19 cellular contexts compared by ENCODE assay signal in genomic region chr1:198865288-198865687, GRCh38.
A peak's percentile ranks its signal among the peaks of the same experiment; 100 is the strongest.
DNase-seq lines count a peak whose midpoint lies in the region; ATAC-seq and TF ChIP-seq lines count a peak whose summit lies in the region.
"Had no signal": no experiment of that assay in that cellular context is flagged by ENCODE, and none has a peak within 500 bp of the region (broad histone marks: within the 10 kb centered on the region; RNA-seq: fewer than 3 reads in every experiment).

No MANE protein-coding gene starts in this region.

- peak; percentile 48 for ATAC-seq in Right ventricle myocardium superior (ENCODE audit: poor library complexity)
- no peak for ATAC-seq in right cardiac atrium
- ATAC-seq in psoas muscle: no peak
- no peak for ATAC-seq in GM21825 (IDR thresholded peaks at IDR 0.05; ENCODE audit: unreplicated experiment)
- ATAC-seq: A549 had no signal

- DNase-seq in Right ventricle myocardium superior (no peak), right cardiac atrium (no peak), chondrocyte (ENCODE audit: low spot score) (no peak), psoas muscle (no peak), superior temporal gyrus (ENCODE audit: extremely low spot score) (no peak), WERI-Rb-1 (no peak)
- DNase-seq: AML-193; Caco-2; CD4-positive, alpha-beta T cell; DMS153; DMS79; GDM1; GM23248 had no signal

- no peaks in the 10 kb centered on the region for H3K27me3 Mint-ChIP-seq in chondrocyte (ENCODE audit: low read depth)
- H3K27me3 Mint-ChIP-seq: CD4-positive, alpha-beta T cell had no signal

- peak overlapping the region; percentile 37 for H3K27ac Mint-ChIP-seq in chondrocyte (ENCODE audit: unreplicated experiment)
- H3K27ac Mint-ChIP-seq: CD4-positive, alpha-beta T cell had no signal

- no peaks in the 10 kb centered on the region for H3K4me1 ChIP-seq in right cardiac atrium (ENCODE audit: control insufficient read depth, insufficient read depth, low read length)
- peaks cover 10% of the 10 kb centered on the region for H3K4me1 ChIP-seq in psoas muscle
- H3K4me1 ChIP-seq: A549, Caco-2 had no signal

- H3K4me3 Mint-ChIP-seq in chondrocyte (ENCODE audit: unreplicated experiment): no peak overlapping the region
- H3K4me3 Mint-ChIP-seq: CD4-positive, alpha-beta T cell had no signal

- H3K36me3 ChIP-seq in psoas muscle (ENCODE audit: insufficient read depth in 1 of 2, low read depth in 1 of 2) (no peaks in the 10 kb centered on the region), WERI-Rb-1 (no peaks in the 10 kb centered on the region)
- H3K36me3 ChIP-seq: HAP-1 had no signal

- intact Hi-C loops in Right ventricle myocardium superior (cut with DNase I): no loop called here
- intact Hi-C loops in right cardiac atrium (cut with DNase I): no loop called here
- intact Hi-C loops in psoas muscle (cut with DNase I): no loop called here

- 67% methylated on average over 3 of the region's 3 CpGs for WGBS in right cardiac atrium
- WGBS in psoas muscle, 3 donors: 18 to 22% (median 21%) methylated on average over 3 of the region's 3 CpGs

- peaks cover 45% of the 10 kb centered on the region for H3K4me1 Mint-ChIP-seq in chondrocyte (ENCODE audit: low read depth)

- H3K27me3 ChIP-seq in right cardiac atrium (ENCODE audit: control insufficient read depth, insufficient read depth): no peaks in the 10 kb centered on the region
- no peaks in the 10 kb centered on the region for H3K27me3 ChIP-seq in psoas muscle (ENCODE audit: insufficient read depth in 3 of 3, low read length in 2 of 3)
- no peaks in the 10 kb centered on the region for H3K27me3 ChIP-seq in WERI-Rb-1 (ENCODE audit: insufficient read depth, low read depth, severe bottlenecking)

- TF ChIP-seq CTCF in chondrocyte (IDR thresholded peaks at IDR 0.05) (no peak), psoas muscle (IDR thresholded peaks at IDR 0.05) (no peak), WERI-Rb-1 (IDR thresholded peaks at IDR 0.05; ENCODE audit: low read depth, low read length) (no peak)

- H3K9me3 ChIP-seq in right cardiac atrium (ENCODE audit: control insufficient read depth, low read length) (no peaks in the 10 kb centered on the region), psoas muscle (no peaks in the 10 kb centered on the region), WERI-Rb-1 (ENCODE audit: severe bottlenecking) (no peaks in the 10 kb centered on the region)
- H3K9me3 ChIP-seq: A549, Caco-2, HAP-1 had no signal

- H3K9me3 Mint-ChIP-seq in chondrocyte (ENCODE audit: low read depth): no peaks in the 10 kb centered on the region
- H3K9me3 Mint-ChIP-seq: CD4-positive, alpha-beta T cell had no signal

- peaks cover 6% of the 10 kb centered on the region for H3K36me3 Mint-ChIP-seq in chondrocyte (ENCODE audit: low read depth)

- H3K4me3 ChIP-seq in right cardiac atrium (ENCODE audit: low read length) (no peak overlapping the region), psoas muscle (peak overlapping the region; percentile 6), WERI-Rb-1 (ENCODE audit: low read depth, low read length) (no peak overlapping the region)
- H3K4me3 ChIP-seq: A549, GM23248, HAP-1 had no signal

- no peak overlapping the region for H3K27ac ChIP-seq in right cardiac atrium (ENCODE audit: low read length)
- H3K27ac ChIP-seq in psoas muscle: peak overlapping the region; percentile 26
- H3K27ac ChIP-seq in WERI-Rb-1: no peak overlapping the region
- H3K27ac ChIP-seq: 22Rv1, A549, C4-2B, GM23248, HL-60 had no signal
